In genomic region chr2:127423880-127424279, GRCh38 we compare ENCODE assay signal across 10 cellular contexts. TPM values are rescaled to one million over a fixed set of nuclear protein-coding genes. Genes with fewer than 3 reads are reported as not detected.
A peak's percentile ranks its signal among the peaks of the same experiment; 100 is the strongest.
DNase-seq lines count a peak whose midpoint lies in the region; ATAC-seq and TF ChIP-seq lines count a peak whose summit lies in the region.
"Had no signal": no experiment of that assay in that cellular context is flagged by ENCODE, and none has a peak within 500 bp of the region (broad histone marks: within the 10 kb centered on the region; RNA-seq: fewer than 3 reads in every experiment).

No MANE protein-coding gene starts in this region.

- H3K27ac ChIP-seq in left ventricle myocardium inferior (replicated peaks) = no peak overlapping the region
- no peak overlapping the region for H3K27ac ChIP-seq in upper lobe of left lung

- ATAC-seq in Right ventricle myocardium superior (ENCODE audit: poor library complexity) (no peak), T-helper 17 cell (no peak), upper lobe of left lung (ENCODE audit: low FRiP score in 2 of 2) (no peak), HG02759 (IDR thresholded peaks at IDR 0.05; ENCODE audit: unreplicated experiment) (no peak), HG03432 (IDR thresholded peaks at IDR 0.05; ENCODE audit: unreplicated experiment) (no peak)

- H3K4me3 ChIP-seq in left ventricle myocardium inferior (peak overlapping the region; percentile 50), foreskin fibroblast (ENCODE audit: low read depth in 1 of 2, low read length in 2 of 2) (peak overlapping the region; percentile 29 to 39), upper lobe of left lung (peak overlapping the region in 3 of 4 donors; percentile 26 to 43 (median 29))

- TF ChIP-seq EP300 in upper lobe of left lung (IDR thresholded peaks at IDR 0.05) = no peak

- WGBS in upper lobe of left lung, 2 donors = 45 to 69% methylated on average over 1 of the region's 1 CpG

- intact Hi-C loops in left ventricle myocardium inferior (cut with micrococcal nuclease) (no loop called here), Right ventricle myocardium superior (cut with DNase I) (no loop called here)

- H3K27me3 Mint-ChIP-seq in T-helper 17 cell = peaks cover 49% of the 10 kb centered on the region

- H3K9me3 ChIP-seq in left ventricle myocardium inferior (replicated peaks) (no peaks in the 10 kb centered on the region), T-helper 17 cell (ENCODE audit: control insufficient read depth, low read length, poor library complexity, severe bottlenecking) (no peaks in the 10 kb centered on the region), upper lobe of left lung (no peaks in the 10 kb centered on the region)

- no peaks in the 10 kb centered on the region for H3K36me3 ChIP-seq in left ventricle myocardium inferior
- no peaks in the 10 kb centered on the region for H3K36me3 ChIP-seq in upper lobe of left lung

- H3K27me3 ChIP-seq in left ventricle myocardium inferior (ENCODE audit: low read depth) (peaks cover 75% of the 10 kb centered on the region), upper lobe of left lung (peaks cover 0 to 21% (median 8%) of the 10 kb centered on the region in 4 donors)

- TF ChIP-seq CTCF in left ventricle myocardium inferior (IDR thresholded peaks at IDR 0.05; ENCODE audit: borderline replicate concordance) (no peak), foreskin fibroblast (IDR thresholded peaks at IDR 0.05; ENCODE audit: low read depth, low read length) (no peak), upper lobe of left lung (IDR thresholded peaks at IDR 0.05) (peak in 1 of 6 experiments; percentile 5)

- H3K4me3 Mint-ChIP-seq in T-helper 17 cell = peak overlapping the region; percentile 79

- H3K4me1 ChIP-seq in left ventricle myocardium inferior = peaks cover 15% of the 10 kb centered on the region
- peaks cover 11 to 18% (median 14%) of the 10 kb centered on the region in 4 donors for H3K4me1 ChIP-seq in upper lobe of left lung

- peak overlapping the region; percentile 29 for H3K27ac Mint-ChIP-seq in T-helper 17 cell

- peaks cover 10% of the 10 kb centered on the region for H3K4me1 Mint-ChIP-seq in T-helper 17 cell

- peaks cover 9% of the 10 kb centered on the region for H3K36me3 Mint-ChIP-seq in T-helper 17 cell (ENCODE audit: low read depth)

- no peak for TF ChIP-seq POLR2A in upper lobe of left lung (IDR thresholded peaks at IDR 0.05)

- no peak for DNase-seq in left ventricle myocardium inferior
- no peak for DNase-seq in Right ventricle myocardium superior
- DNase-seq in T-helper 17 cell = no peak
- DNase-seq in foreskin fibroblast = no peak
- no peak for DNase-seq in upper lobe of left lung
- DNase-seq in NCI-H524 treated with DMSO at 0.1 percent for 48 hours (lab: John Stamatoyannopoulos, UW) = no peak
- DNase-seq: left cardiac atrium had no signal

RNA-seq across cellular contexts. Expression of gene PROC, which starts 5.7 kb away (rescaled TPM):
- not detected for total RNA-seq in left ventricle myocardium inferior
- total RNA-seq in Right ventricle myocardium superior = not detected
- total RNA-seq in T-helper 17 cell = not detected
- total RNA-seq in upper lobe of left lung = under 1 TPM in 4 of 6 donors, not detected in 2; 0.55 to 0.79 (median 0.62) TPM
- total RNA-seq: bronchial epithelial cell, left cardiac atrium had no signal

RNA-seq across cellular contexts. Expression of gene MAP3K2, which starts 36.1 kb away (rescaled TPM):
- total RNA-seq in left ventricle myocardium inferior = 22.2 TPM
- total RNA-seq in Right ventricle myocardium superior = 22.5 TPM
- 100 to 1,000 TPM in 1 of 2 donors, 10 to 100 TPM in 1; 91.0 to 100 TPM for total RNA-seq in T-helper 17 cell
- total RNA-seq in upper lobe of left lung = 10 to 100 TPM; 43.0 to 79.2 (median 66.9) TPM
